In genomic region chr6:29967379-29968010, GRCh38 we compare ENCODE assay signal across 9 cellular contexts. TPM values are rescaled to one million over a fixed set of nuclear protein-coding genes. Genes with fewer than 3 reads are reported as not detected.
DNase-seq lines count a peak whose midpoint lies in the region; ATAC-seq and TF ChIP-seq lines count a peak whose summit lies in the region.
"Had no signal": no experiment of that assay in that cellular context is flagged by ENCODE, and none has a peak within 500 bp of the region (broad histone marks: within the 10 kb centered on the region; RNA-seq: fewer than 3 reads in every experiment).

No MANE protein-coding gene starts in this region.

- H3K4me3 Mint-ChIP-seq in activated CD8-positive, alpha-beta memory T cell treated with anti-CD3 and anti-CD28 coated beads, Interleukin-2, amount 10 ng/mL, durations not matched to agents 7 days and 5 days = no peak overlapping the region

- intact Hi-C loops in Right ventricle myocardium inferior (cut with DNase I) = no loop called here
- intact Hi-C loops in cardiac septum (cut with DNase I) = no loop called here
- intact Hi-C loops in testis (cut with DNase I; ENCODE audit: low total_unique reads) = no loop called here

- CTCF ChIA-PET in activated CD8-positive, alpha-beta memory T cell treated with anti-CD3 and anti-CD28 coated beads, Interleukin-2, amount 10 ng/mL, durations not matched to agents 7 days and 5 days (lab: Charles Lee) = interaction anchor here (0.6 to 4.9 kb wide), 13 partner anchors 9 to 318 kb away, joined by 3 to 57 read pairs (median 3); partner anchors contain the start of gene POLR1H

- H3K27me3 ChIP-seq in OCI-LY1 (ENCODE audit: insufficient read depth, low read length) (no peaks in the 10 kb centered on the region), testis (no peaks in the 10 kb centered on the region)

- no peaks in the 10 kb centered on the region for H3K79me2 ChIP-seq in OCI-LY1 (ENCODE audit: insufficient read depth, low read length)

- H2AFZ ChIP-seq in OCI-LY1 (ENCODE audit: low read length) = no peak overlapping the region

- H3K4me3 ChIP-seq in OCI-LY1 (ENCODE audit: low read depth, low read length, poor library complexity, severe bottlenecking) (no peak overlapping the region), fibroblast of villous mesenchyme (ENCODE audit: low read depth, low read length) (no peak overlapping the region), testis (no peak overlapping the region)

- no peak overlapping the region for H3K4me2 ChIP-seq in OCI-LY1 (ENCODE audit: low read length)

- H3K9me2 ChIP-seq in OCI-LY1 (ENCODE audit: low read depth, low read length) = no peaks in the 10 kb centered on the region

- no peaks in the 10 kb centered on the region for H4K20me1 ChIP-seq in OCI-LY1 (ENCODE audit: insufficient read depth, low read length)

- peaks cover 35% of the 10 kb centered on the region for H3K4me1 ChIP-seq in OCI-LY1 (ENCODE audit: insufficient read depth, low read length, severe bottlenecking)
- H3K4me1 ChIP-seq in testis = peaks cover 29% of the 10 kb centered on the region

- no peaks in the 10 kb centered on the region for H3K9me3 Mint-ChIP-seq in activated CD8-positive, alpha-beta memory T cell treated with anti-CD3 and anti-CD28 coated beads, Interleukin-2, amount 10 ng/mL, durations not matched to agents 7 days and 5 days (ENCODE audit: low read depth)
- H3K9me3 Mint-ChIP-seq: naive thymus-derived CD8-positive, alpha-beta T cell had no signal

- H3K27ac Mint-ChIP-seq in activated CD8-positive, alpha-beta memory T cell treated with anti-CD3 and anti-CD28 coated beads, Interleukin-2, amount 10 ng/mL, durations not matched to agents 7 days and 5 days = no peak overlapping the region

- DNase-seq in Right ventricle myocardium inferior (ENCODE audit: missing footprints) (no peak), cardiac septum (ENCODE audit: low spot score) (no peak), fibroblast of villous mesenchyme (ENCODE audit: low read depth) (peak; percentile 52), testis (no peak)
- no peak for DNase-seq in activated CD8-positive, alpha-beta memory T cell treated with anti-CD3 and anti-CD28 coated beads, Interleukin-2, amount 10 ng/mL, durations not matched to agents 7 days and 5 days

- no peak overlapping the region for H3K9ac ChIP-seq in OCI-LY1 (ENCODE audit: low read length)

- peaks cover 5% of the 10 kb centered on the region for H3K27me3 Mint-ChIP-seq in activated CD8-positive, alpha-beta memory T cell treated with anti-CD3 and anti-CD28 coated beads, Interleukin-2, amount 10 ng/mL, durations not matched to agents 7 days and 5 days

- TF ChIP-seq POLR2A in testis (IDR thresholded peaks at IDR 0.05) = no peak

- H3K9me3 ChIP-seq in OCI-LY1 (ENCODE audit: low read length) (no peaks in the 10 kb centered on the region), testis (no peaks in the 10 kb centered on the region)

- H3K36me3 ChIP-seq in OCI-LY1 (ENCODE audit: insufficient read depth, low read length) (no peaks in the 10 kb centered on the region), testis (ENCODE audit: low read depth, missing control alignments) (no peaks in the 10 kb centered on the region)

- TF ChIP-seq CTCF in OCI-LY1 (IDR thresholded peaks at IDR 0.05; ENCODE audit: low read length) = peak; percentile 48; the same call in 1 of the 2 replicates
- peak; percentile 13 for TF ChIP-seq CTCF in fibroblast of villous mesenchyme (IDR thresholded peaks at IDR 0.05; ENCODE audit: insufficient read depth, low read depth, low read length)
- no peak for TF ChIP-seq CTCF in testis (IDR thresholded peaks at IDR 0.05)

- H3K36me3 Mint-ChIP-seq in activated CD8-positive, alpha-beta memory T cell treated with anti-CD3 and anti-CD28 coated beads, Interleukin-2, amount 10 ng/mL, durations not matched to agents 7 days and 5 days = peaks cover 2% of the 10 kb centered on the region
- H3K36me3 Mint-ChIP-seq: naive thymus-derived CD8-positive, alpha-beta T cell had no signal

- H3K27ac ChIP-seq in OCI-LY1 (ENCODE audit: low read depth, low read length, poor library complexity, severe bottlenecking) (peak overlapping the region; percentile 12), testis (no peak overlapping the region)

- H3F3A ChIP-seq in OCI-LY1 (ENCODE audit: insufficient read depth, low read length) = no peaks in the 10 kb centered on the region

- peaks cover 50% of the 10 kb centered on the region for H3K4me1 Mint-ChIP-seq in activated CD8-positive, alpha-beta memory T cell treated with anti-CD3 and anti-CD28 coated beads, Interleukin-2, amount 10 ng/mL, durations not matched to agents 7 days and 5 days

- WGBS in testis, 2 donors = 54 to 62% methylated on average over 4 of the region's 4 CpGs

- ATAC-seq in Right ventricle myocardium inferior = peak; percentile 26
- no peak for ATAC-seq in activated CD8-positive, alpha-beta memory T cell treated with anti-CD3 and anti-CD28 coated beads, Interleukin-2, amount 10 ng/mL, durations not matched to agents 7 days and 5 days
- ATAC-seq in HG02798 (IDR thresholded peaks at IDR 0.05; ENCODE audit: poor library complexity, unreplicated experiment) = no peak
- ATAC-seq in HG02973 (IDR thresholded peaks at IDR 0.05; ENCODE audit: unreplicated experiment) = no peak

RNA-seq across cellular contexts. Expression of gene HLA-A, which starts 25.2 kb away (rescaled TPM):
- total RNA-seq in Right ventricle myocardium inferior = 249 TPM
- 268 TPM for total RNA-seq in cardiac septum
- total RNA-seq in fibroblast of villous mesenchyme = 325 and 421 TPM in 2 replicates
- total RNA-seq in activated CD8-positive, alpha-beta memory T cell treated with anti-CD3 and anti-CD28 coated beads, Interleukin-2, amount 10 ng/mL, durations not matched to agents 7 days and 5 days = 1,000 to 10,000 TPM; 1,622 to 2,021 TPM
- total RNA-seq in testis = 100 to 1,000 TPM; 282 to 504 TPM
- polyA plus RNA-seq in testis (ENCODE audit: insufficient read depth, low read depth, low replicate concordance) = 586 TPM

Comparison
In these comparisons a context has a peak if more than half of its experiments do, and no peak if none do; other contexts are left out.
1. CTCF ChIP-seq: peak in OCI-LY1 (single experiment) and fibroblast of villous mesenchyme (single experiment); none in testis (0 of 3).